In the genomic region with DNA sequence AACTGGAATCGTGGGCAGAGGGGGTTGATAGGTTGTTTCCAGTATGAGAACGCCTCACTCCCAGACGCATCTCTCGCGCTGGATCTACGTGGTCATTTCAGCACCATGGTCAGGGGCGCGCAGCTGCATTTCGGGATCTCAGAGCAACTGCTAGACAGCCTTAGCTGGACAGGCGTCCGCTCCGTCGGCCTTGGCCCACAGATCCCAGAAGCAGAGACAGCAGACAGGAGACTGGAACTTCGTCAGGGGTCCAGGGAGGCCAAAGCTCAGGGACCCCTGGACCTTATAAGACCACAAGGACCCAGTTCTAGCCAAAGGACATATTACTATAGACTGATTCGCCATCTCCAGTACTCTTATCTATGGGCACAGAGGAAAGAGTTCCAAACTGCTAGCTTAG, we compare ENCODE assay signal across 8 cellular contexts. TPM values are rescaled to one million over a fixed set of nuclear protein-coding genes. Genes with fewer than 3 reads are reported as not detected.
DNase-seq lines count a peak whose midpoint lies in the region; ATAC-seq, FAIRE-seq and TF ChIP-seq lines count a peak whose summit lies in the region.

No MANE protein-coding gene starts in this region.

- 40% methylated on average over 1 of the region's 15 CpGs; no CpG with 5 or more reads in 1 of the 2 donors for WGBS in gastroesophageal sphincter (ENCODE audit: low coverage in 1 of 2), 2 donors

- no peaks in the 10 kb centered on the region for H3K36me3 ChIP-seq in bronchial epithelial cell (ENCODE audit: control insufficient read depth, insufficient read depth, low read length)
- no peaks in the 10 kb centered on the region for H3K36me3 ChIP-seq in colonic mucosa
- H3K36me3 ChIP-seq in gastroesophageal sphincter, result no peaks in the 10 kb centered on the region

- peak; percentile 47 for FAIRE-seq in bronchial epithelial cell (lab: Jason Lieb, UNC)

- H3K27ac ChIP-seq in colonic mucosa (no peak overlapping the region), gastroesophageal sphincter (no peak overlapping the region)

- DNase-seq in AG20443 (ENCODE audit: low spot score) (peak; percentile 87), LNCaP clone FGC (ENCODE audit: low read depth) (peak; percentile 7), bronchial epithelial cell (ENCODE audit: low read depth) (peak; percentile 30), lung microvascular endothelial cell (ENCODE audit: low read depth in 2 of 2) (peak; percentile 63 to 73), colonic mucosa (no peak), mesenteric fat pad (ENCODE audit: low spot score) (no peak)

- ATAC-seq in HG03521 (IDR thresholded peaks at IDR 0.05; ENCODE audit: unreplicated experiment), result no peak
- ATAC-seq in gastroesophageal sphincter, result no peak

- H3K4me3 ChIP-seq in LNCaP clone FGC (ENCODE audit: low read depth, low read length) (no peak overlapping the region), bronchial epithelial cell (ENCODE audit: low read depth, low read length) (no peak overlapping the region), colonic mucosa (no peak overlapping the region), gastroesophageal sphincter (no peak overlapping the region)

- no peak for TF ChIP-seq EP300 in gastroesophageal sphincter (IDR thresholded peaks at IDR 0.05)

- intact Hi-C loops in colonic mucosa (cut with DNase I), result no loop called here

- H3K4me1 ChIP-seq in colonic mucosa (no peaks in the 10 kb centered on the region), gastroesophageal sphincter (peaks cover 0 to 14% (median 2%) of the 10 kb centered on the region in 3 donors)

- no peaks in the 10 kb centered on the region for H3K9me3 ChIP-seq in colonic mucosa
- no peaks in the 10 kb centered on the region for H3K9me3 ChIP-seq in gastroesophageal sphincter

- H3K27me3 ChIP-seq in bronchial epithelial cell (ENCODE audit: control insufficient read depth, insufficient read depth, low read length) (peaks cover 44% of the 10 kb centered on the region), colonic mucosa (peaks cover 51% of the 10 kb centered on the region), gastroesophageal sphincter (peaks cover 97% of the 10 kb centered on the region)

- TF ChIP-seq CTCF in LNCaP clone FGC (IDR thresholded peaks at IDR 0.05; ENCODE audit: control insufficient read depth, extremely low read depth, insufficient read depth) (no peak), bronchial epithelial cell (IDR thresholded peaks at IDR 0.05; ENCODE audit: insufficient read depth, low read length, severe bottlenecking) (no peak), colonic mucosa (IDR thresholded peaks at IDR 0.05) (no peak), gastroesophageal sphincter (IDR thresholded peaks at IDR 0.05) (no peak)

- H3K9ac ChIP-seq in colonic mucosa (ENCODE audit: low read depth in 2 of 2, low read length in 2 of 2), result no peak overlapping the region

- no peak for TF ChIP-seq POLR2A in gastroesophageal sphincter (IDR thresholded peaks at IDR 0.05)

RNA-seq across cellular contexts. Expression of gene NEUROG3, which starts 5.3 kb away (rescaled TPM):
- total RNA-seq in bronchial epithelial cell (not detected in 2 replicates), lung microvascular endothelial cell (not detected in 2 replicates), colonic mucosa (1 to 10 TPM; 3.1 to 4.0 TPM), mesenteric fat pad (0.71 TPM), gastroesophageal sphincter (under 1 TPM in 1 of 4 donors, not detected in 3; 0.54 TPM)

Comparison
In these comparisons a context has a peak if more than half of its experiments do, and no peak if none do; other contexts are left out.
1. DNase-seq: peak in AG20443 (single experiment), LNCaP clone FGC (single experiment), bronchial epithelial cell (single experiment) and lung microvascular endothelial cell (2 of 2); none in colonic mucosa (single experiment) and mesenteric fat pad (single experiment).